27 cellular contexts compared by ENCODE assay signal in the genomic region with DNA sequence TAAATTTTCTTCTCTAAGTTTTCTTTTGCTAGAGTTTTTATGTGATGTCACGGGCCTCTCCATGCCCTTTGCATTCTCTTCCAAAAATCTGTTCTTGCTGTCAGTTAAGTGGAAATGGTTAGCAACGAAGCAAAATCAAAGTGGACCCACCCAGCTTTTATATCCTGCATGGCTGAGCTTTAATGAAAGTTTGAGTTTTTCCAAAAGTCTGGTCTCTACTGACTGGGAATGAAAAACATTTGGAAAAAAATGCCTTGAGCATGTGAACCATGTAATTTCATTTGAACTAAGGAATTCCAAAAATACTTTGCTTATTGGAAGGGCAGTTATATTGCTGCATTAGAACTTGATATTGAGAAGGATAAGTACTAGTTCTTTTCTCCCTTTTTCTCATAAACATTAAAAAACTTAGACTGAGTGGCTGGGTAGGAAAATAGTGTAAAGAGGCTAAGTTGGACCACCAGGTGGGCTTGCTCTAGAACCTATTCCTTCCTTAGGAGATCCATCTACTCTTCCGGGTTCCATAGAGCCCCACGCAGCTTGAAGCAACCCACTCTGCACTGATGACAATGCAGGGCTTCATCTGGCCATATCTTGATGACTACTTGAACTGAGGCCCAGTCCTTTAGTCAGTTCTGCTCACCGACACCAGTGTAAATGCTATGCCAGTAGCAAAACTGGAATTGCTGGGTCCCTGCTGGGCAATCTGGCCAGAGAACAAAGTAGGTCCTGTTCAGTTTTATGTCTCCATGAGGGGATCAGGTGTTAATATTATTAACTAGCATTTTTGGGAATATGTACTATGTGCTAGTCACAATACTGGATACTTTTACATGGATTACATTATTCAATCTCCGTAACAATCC. TPM values are rescaled to one million over a fixed set of nuclear protein-coding genes. Genes with fewer than 3 reads are reported as not detected.
DNase-seq lines count a peak whose midpoint lies in the region; ATAC-seq and TF ChIP-seq lines count a peak whose summit lies in the region.
"Had no signal": no experiment of that assay in that cellular context is flagged by ENCODE, and none has a peak within 500 bp of the region (broad histone marks: within the 10 kb centered on the region; RNA-seq: fewer than 3 reads in every experiment).

No MANE protein-coding gene starts in this region.

- H3K9me3 ChIP-seq in left ventricle myocardium inferior (replicated peaks): no peaks in the 10 kb centered on the region
- H3K9me3 ChIP-seq in right cardiac atrium (ENCODE audit: control insufficient read depth, low read length): no peaks in the 10 kb centered on the region
- no peaks in the 10 kb centered on the region for H3K9me3 ChIP-seq in tibial artery
- H3K9me3 ChIP-seq: A549, left lung, mucosa of descending colon, prostate gland, uterus had no signal

- H3K4me1 ChIP-seq in left ventricle myocardium inferior (peaks cover 30% of the 10 kb centered on the region), right cardiac atrium (ENCODE audit: control insufficient read depth, insufficient read depth, low read length) (peaks cover 4% of the 10 kb centered on the region), tibial artery (peaks cover 0 to 38% (median 3%) of the 10 kb centered on the region in 4 donors)
- H3K4me1 ChIP-seq: A549, prostate gland, uterus had no signal

- no peaks in the 10 kb centered on the region for H3K36me3 ChIP-seq in left ventricle myocardium inferior
- no peaks in the 10 kb centered on the region for H3K36me3 ChIP-seq in tibial artery
- H3K36me3 ChIP-seq: left lung, prostate gland, uterus had no signal

- ATAC-seq in right cardiac atrium (no peak), memory B cell (ENCODE audit: low read depth) (no peak), HG02763 (IDR thresholded peaks at IDR 0.05; ENCODE audit: unreplicated experiment) (no peak)
- ATAC-seq: A549; activated T-cell treated with anti-CD3 and anti-CD28 coated beads, Interleukin-2, amount 50 U/mL, for 4 hours; left lung; mucosa of descending colon had no signal

- H3K27ac Mint-ChIP-seq in memory B cell: peak overlapping the region; percentile 60

- no peak overlapping the region for H3K4me3 ChIP-seq in left ventricle myocardium inferior
- no peak overlapping the region for H3K4me3 ChIP-seq in right cardiac atrium (ENCODE audit: low read length)
- no peak overlapping the region for H3K4me3 ChIP-seq in tibial artery
- H3K4me3 ChIP-seq: A549; BLaER1 treated with 17β-estradiol and CSF1 and Interleukin-3, amounts not matched to agents 10 nM and 100 nM; left lung; mucosa of descending colon; prostate gland; uterus had no signal

- H3K27ac ChIP-seq in left ventricle myocardium inferior (replicated peaks): peak overlapping the region; percentile 20
- H3K27ac ChIP-seq in right cardiac atrium (ENCODE audit: low read length): no peak overlapping the region
- H3K27ac ChIP-seq in tibial artery: peak overlapping the region; percentile 3 to 89
- H3K27ac ChIP-seq: A549, epithelial cell of prostate, HL-60, left lung, prostate gland, uterus had no signal

- no peaks in the 10 kb centered on the region for H3K9me3 Mint-ChIP-seq in memory B cell
- H3K9me3 Mint-ChIP-seq: activated T-cell treated with anti-CD3 and anti-CD28 coated beads, Interleukin-2, amount 50 U/mL, for 4 hours had no signal

- WGBS in right cardiac atrium: 65% methylated on average over 6 of the region's 6 CpGs

- TF ChIP-seq CTCF in left ventricle myocardium inferior (IDR thresholded peaks at IDR 0.05; ENCODE audit: borderline replicate concordance) (no peak), tibial artery (IDR thresholded peaks at IDR 0.05) (no peak)

- H3K27me3 Mint-ChIP-seq in memory B cell: no peaks in the 10 kb centered on the region

- peaks cover 30% of the 10 kb centered on the region for H3K4me1 Mint-ChIP-seq in memory B cell

- peaks cover 2% of the 10 kb centered on the region for H3K36me3 Mint-ChIP-seq in memory B cell

- no peak for DNase-seq in left ventricle myocardium inferior
- DNase-seq in right cardiac atrium: no peak
- DNase-seq in astrocyte of the hippocampus (ENCODE audit: low read depth, low spot score): peak; percentile 38
- DNase-seq in memory B cell (ENCODE audit: low spot score in 2 of 2): no peak
- no peak for DNase-seq in tibial artery
- no peak for DNase-seq in NCI-H128 (lab: John Stamatoyannopoulos, UW; ENCODE audit: unreplicated experiment)
- DNase-seq in NCI-H748 (lab: John Stamatoyannopoulos, UW; ENCODE audit: unreplicated experiment): no peak
- DNase-seq: activated CD4-positive, alpha-beta T cell treated with anti-CD3 and anti-CD28 coated beads for 4 hours; activated CD8-positive, alpha-beta memory T cell treated with anti-CD3 and anti-CD28 coated beads for 24 hours; activated naive CD4-positive, alpha-beta T cell treated with Interleukin-2 at 50 U/mL for 16 hours; activated T-cell treated with anti-CD3 and anti-CD28 coated beads, Interleukin-2, amount 50 U/mL, for 4 hours; amygdala; central memory CD4-positive, alpha-beta T cell; DND-41; left lung; mucosa of descending colon; NCI-H1048; NCI-H187; NCI-H748 treated with DMSO at 0.1 percent for 48 hours; T-helper 2 cell; uterus had no signal

- no peaks in the 10 kb centered on the region for H3K27me3 ChIP-seq in left ventricle myocardium inferior (ENCODE audit: low read depth)
- H3K27me3 ChIP-seq in right cardiac atrium (ENCODE audit: control insufficient read depth, insufficient read depth): no peaks in the 10 kb centered on the region
- H3K27me3 ChIP-seq in tibial artery: no peaks in the 10 kb centered on the region
- H3K27me3 ChIP-seq: BLaER1 treated with 17β-estradiol and CSF1 and Interleukin-3, amounts not matched to agents 10 nM and 100 nM; left lung; uterus had no signal

- H3K4me3 Mint-ChIP-seq in memory B cell: no peak overlapping the region
- H3K4me3 Mint-ChIP-seq: activated T-cell treated with anti-CD3 and anti-CD28 coated beads, Interleukin-2, amount 50 U/mL, for 4 hours had no signal

- intact Hi-C loops in left ventricle myocardium inferior (cut with micrococcal nuclease): no loop called here
- intact Hi-C loops in right cardiac atrium (cut with DNase I): no loop called here
- intact Hi-C loops in tibial artery (cut with DNase I; ENCODE audit: low total_unique reads): no loop called here

RNA-seq across cellular contexts. Expression of a gene that starts 17.4 kb away (rescaled TPM):
- total RNA-seq in left ventricle myocardium inferior: 7.1 TPM
- 10 to 100 TPM in 3 of 4 donors, 1 to 10 TPM in 1; 10.0 to 11.7 (median 11.4) TPM for total RNA-seq in right cardiac atrium
- polyA plus RNA-seq in right cardiac atrium: 3.2 TPM
